ENCODE assay signal across 9 cellular contexts in the genomic region with DNA sequence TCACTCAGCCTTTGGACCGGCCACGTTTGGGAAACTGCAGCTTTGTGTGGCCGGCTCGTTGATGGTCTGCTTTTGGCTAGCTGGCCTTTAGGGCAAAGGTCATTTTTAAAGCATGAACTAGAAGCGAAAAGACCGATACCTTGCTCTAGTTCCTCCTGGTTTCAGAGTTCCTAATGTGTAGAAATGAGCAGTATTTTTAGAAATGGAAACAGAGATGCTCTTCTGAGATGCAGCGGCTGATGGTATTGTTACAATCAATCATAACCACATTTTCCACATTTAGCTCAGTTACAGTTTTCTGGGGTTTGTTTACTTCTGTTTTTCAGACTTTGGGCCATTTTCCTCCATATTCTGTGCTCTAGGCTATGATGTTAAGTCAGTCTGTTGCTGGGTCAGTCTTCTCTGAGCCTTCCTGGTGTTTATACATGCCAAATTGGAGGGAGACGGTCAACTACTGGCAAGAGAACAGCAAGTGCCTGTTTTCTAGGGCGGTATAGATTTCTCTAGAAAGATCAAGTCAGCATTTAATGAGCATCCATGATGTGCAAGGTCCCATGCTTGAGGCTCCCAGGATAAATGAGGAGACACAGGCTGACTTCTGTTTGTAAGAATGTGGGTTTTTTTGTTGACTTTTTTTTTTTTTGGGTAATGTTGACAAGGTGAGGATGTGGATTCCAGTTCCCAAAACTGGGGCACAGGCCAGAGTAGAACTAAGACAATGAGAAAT. TPM values are rescaled to one million over a fixed set of nuclear protein-coding genes. Genes with fewer than 3 reads are reported as not detected.
A peak's percentile ranks its signal among the peaks of the same experiment; 100 is the strongest.
DNase-seq lines count a peak whose midpoint lies in the region; ATAC-seq and TF ChIP-seq lines count a peak whose summit lies in the region.
"Had no signal": no experiment of that assay in that cellular context is flagged by ENCODE, and none has a peak within 500 bp of the region (broad histone marks: within the 10 kb centered on the region; RNA-seq: fewer than 3 reads in every experiment).

No MANE protein-coding gene starts in this region.

- CTCF ChIA-PET in Caco-2 (lab: Charles Lee) = no interaction called here

- no peaks in the 10 kb centered on the region for H3K27me3 ChIP-seq in DND-41 (ENCODE audit: insufficient read depth, low read length, poor library complexity)
- H3K27me3 ChIP-seq in gastroesophageal sphincter = no peaks in the 10 kb centered on the region
- H3K27me3 ChIP-seq in Caco-2 (replicated peaks; ENCODE audit: control insufficient read depth, insufficient read depth, low read length) = no peaks in the 10 kb centered on the region; the same call in 1 of the 2 replicates

- no peak for TF ChIP-seq EP300 in gastroesophageal sphincter (IDR thresholded peaks at IDR 0.05)

- H3K79me2 ChIP-seq in DND-41 (ENCODE audit: insufficient read depth, low read length) = peaks cover 91% of the 10 kb centered on the region

- no peaks in the 10 kb centered on the region for H3K36me3 Mint-ChIP-seq in Caco-2 (ENCODE audit: insufficient read depth, unreplicated experiment)

- H3K4me3 ChIP-seq in DND-41 (ENCODE audit: low read depth in 1 of 2, low read length in 2 of 2) = no peak overlapping the region
- no peak overlapping the region for H3K4me3 ChIP-seq in gastroesophageal sphincter
- H3K4me3 ChIP-seq in Caco-2 (ENCODE audit: low read depth, low read length) = no peak overlapping the region

- H3K4me2 ChIP-seq in DND-41 (ENCODE audit: insufficient read depth, low read length) = no peak overlapping the region

- no peak overlapping the region for H3K4me3 Mint-ChIP-seq in Caco-2 (ENCODE audit: unreplicated experiment)

- no peak overlapping the region for H3K9ac ChIP-seq in DND-41 (ENCODE audit: low read depth, low read length)

- no peaks in the 10 kb centered on the region for H3K4me1 Mint-ChIP-seq in Caco-2 (ENCODE audit: low read depth, unreplicated experiment)

- ATAC-seq in DND-41 (ENCODE audit: insufficient read depth, low read depth) (no peak), GM19455 (IDR thresholded peaks at IDR 0.05; ENCODE audit: unreplicated experiment) (peak; percentile 89), HG03342 (IDR thresholded peaks at IDR 0.05; ENCODE audit: unreplicated experiment) (peak; percentile 95), gastroesophageal sphincter (no peak)
- ATAC-seq: Panc1 had no signal

- H2AFZ ChIP-seq in DND-41 (ENCODE audit: low read depth, low read length) = no peak overlapping the region

- H3K9me3 ChIP-seq in DND-41 (ENCODE audit: insufficient read depth, low read length, severe bottlenecking) = no peaks in the 10 kb centered on the region
- no peaks in the 10 kb centered on the region for H3K9me3 ChIP-seq in gastroesophageal sphincter
- no peaks in the 10 kb centered on the region for H3K9me3 ChIP-seq in Caco-2

- POLR2A ChIA-PET in Caco-2 (lab: Charles Lee) = no interaction called here

- no peaks in the 10 kb centered on the region for H3K27me3 Mint-ChIP-seq in Caco-2 (ENCODE audit: insufficient read depth, unreplicated experiment)

- no peak for TF ChIP-seq POLR2A in gastroesophageal sphincter (IDR thresholded peaks at IDR 0.05)

- WGBS in gastroesophageal sphincter (ENCODE audit: low coverage in 1 of 2), 2 donors = 68 to 77% methylated on average over 9 of the region's 9 CpGs

- TF ChIP-seq CTCF in DND-41 (IDR thresholded peaks at IDR 0.05; ENCODE audit: borderline replicate concordance, extremely low read depth, low read length, poor library complexity, severe bottlenecking) = no peak
- TF ChIP-seq CTCF in gastroesophageal sphincter (IDR thresholded peaks at IDR 0.05) = no peak
- no peak for TF ChIP-seq CTCF in Caco-2 (IDR thresholded peaks at IDR 0.05; ENCODE audit: insufficient read depth in 1 of 2, low read depth in 1 of 2, low read length in 1 of 2, severe bottlenecking in 1 of 2, unreplicated experiment in 1 of 2)

- no peaks in the 10 kb centered on the region for H3K9me3 Mint-ChIP-seq in Caco-2 (ENCODE audit: unreplicated experiment)

- no TSS peak for BruUV-seq in Caco-2 (replicated peaks; lab: Mats Ljungman, UMichigan)

- no peak overlapping the region for H3K27ac Mint-ChIP-seq in Caco-2 (ENCODE audit: unreplicated experiment)

- H3K4me1 ChIP-seq in DND-41 (ENCODE audit: insufficient read depth, low read length) = no peaks in the 10 kb centered on the region
- H3K4me1 ChIP-seq in gastroesophageal sphincter = peaks cover 0 to 8% (median 4%) of the 10 kb centered on the region in 3 donors
- H3K4me1 ChIP-seq in Caco-2 = no peaks in the 10 kb centered on the region

- DNase-seq in DND-41 (no peak), NCI-H2107 treated with DMSO at 0.1 percent for 48 hours (lab: John Stamatoyannopoulos, UW; ENCODE audit: unreplicated experiment) (no peak), Caco-2 (no peak), COR-L47 (lab: John Stamatoyannopoulos, UW) (no peak)

- intact Hi-C loops in Caco-2 (cut with micrococcal nuclease; ENCODE audit: unreplicated experiment) = no loop called here

- H3K36me3 ChIP-seq in DND-41 (ENCODE audit: insufficient read depth, low read length) = peaks cover 80% of the 10 kb centered on the region
- H3K36me3 ChIP-seq in gastroesophageal sphincter = peaks cover 0 to 30% of the 10 kb centered on the region in 2 donors
- H3K36me3 ChIP-seq in Caco-2 (ENCODE audit: control insufficient read depth, insufficient read depth, low read length) = no peaks in the 10 kb centered on the region

- H3K27ac ChIP-seq in DND-41 (ENCODE audit: low read length) = peak overlapping the region; percentile 17; the same call in 1 of the 2 replicates
- peak overlapping the region; percentile 58 for H3K27ac ChIP-seq in cingulate gyrus (ENCODE audit: low read depth, low read length)
- peak overlapping the region in 2 of 4 donors; percentile 44 to 46 for H3K27ac ChIP-seq in gastroesophageal sphincter

- H4K20me1 ChIP-seq in DND-41 (ENCODE audit: insufficient read depth, low read length) = peaks cover 55% of the 10 kb centered on the region

RNA-seq across cellular contexts. Expression of a gene that starts 28.0 kb away (rescaled TPM):
- total RNA-seq in gastroesophageal sphincter = 10 to 100 TPM in 1 of 4 donors, 1 to 10 TPM in 3; 7.2 to 12.9 (median 8.8) TPM
- 1.6 and 3.0 TPM in 2 replicates for total RNA-seq in Caco-2 (2022)

Comparison
In these comparisons a context has a peak if more than half of its experiments do, and no peak if none do; other contexts are left out.
1. ATAC-seq: peak in GM19455 (single experiment) and HG03342 (single experiment); none in DND-41 (single experiment) and gastroesophageal sphincter (single experiment).